ENCODE assay signal across 8 cellular contexts in genomic region chr12:67710582-67710981, GRCh38.
A peak's percentile ranks its signal among the peaks of the same experiment; 100 is the strongest.
DNase-seq lines count a peak whose midpoint lies in the region; ATAC-seq and TF ChIP-seq lines count a peak whose summit lies in the region.

No MANE protein-coding gene starts in this region.

- DNase-seq in Karpas-422 = no peak
- peak; percentile 82 for DNase-seq in hepatocyte (ENCODE audit: low spot score)
- no peak for DNase-seq in NCI-H2081 (lab: John Stamatoyannopoulos, UW)
- no peak for DNase-seq in OCI-LY7 (ENCODE audit: low spot score)
- DNase-seq in activated CD4-positive, CD25-positive, alpha-beta regulatory T cell (lab: John Stamatoyannopoulos, UW) = no peak
- DNase-seq in UCSD-AML1 (lab: John Stamatoyannopoulos, UW; ENCODE audit: unreplicated experiment) = no peak

- TF ChIP-seq CTCF in hepatocyte (IDR thresholded peaks at IDR 0.05; ENCODE audit: poor library complexity) = no peak
- no peak for TF ChIP-seq CTCF in OCI-LY7 (conservative IDR thresholded peaks at IDR 0.05; ENCODE audit: low read length)

- peak; percentile 82 for ATAC-seq in GM18499 (IDR thresholded peaks at IDR 0.05; ENCODE audit: insufficient read depth, unreplicated experiment)
- peak; percentile 97 for ATAC-seq in GM21825 (IDR thresholded peaks at IDR 0.05; ENCODE audit: unreplicated experiment)

- 30% methylated on average over 3 of the region's 3 CpGs for WGBS in hepatocyte (ENCODE audit: low lambda C conversion rate, missing lambda C conversion rate)

- POLR2A ChIA-PET in OCI-LY7 (lab: Charles Lee) = no interaction called here

- H4K20me1 ChIP-seq in Karpas-422 (ENCODE audit: insufficient read depth, low read depth, low read length) (no peaks in the 10 kb centered on the region), hepatocyte (ENCODE audit: insufficient read depth, poor library complexity, severe bottlenecking) (no peaks in the 10 kb centered on the region), OCI-LY7 (ENCODE audit: insufficient read depth, low read length) (no peaks in the 10 kb centered on the region)

- H3K9me2 ChIP-seq in Karpas-422 (replicated peaks; ENCODE audit: insufficient read depth, low read length) = no peaks in the 10 kb centered on the region
- H3K9me2 ChIP-seq in hepatocyte (replicated peaks; ENCODE audit: insufficient read depth) = no peaks in the 10 kb centered on the region
- no peaks in the 10 kb centered on the region for H3K9me2 ChIP-seq in OCI-LY7 (ENCODE audit: insufficient read depth, low read length)

- CTCF ChIA-PET in OCI-LY7 (lab: Charles Lee; ENCODE audit: unreplicated experiment) = no interaction called here

- intact Hi-C loops in OCI-LY7 (cut with micrococcal nuclease; ENCODE audit: unreplicated experiment) = no loop called here

- H3K4me3 ChIP-seq in Karpas-422 (ENCODE audit: low read length) (no peak overlapping the region), hepatocyte (no peak overlapping the region), OCI-LY7 (ENCODE audit: low read depth, low read length, poor library complexity, severe bottlenecking) (no peak overlapping the region)

- H3K36me3 ChIP-seq in Karpas-422 (ENCODE audit: insufficient read depth, low read length) (no peaks in the 10 kb centered on the region), hepatocyte (replicated peaks; ENCODE audit: insufficient read depth, low read depth) (no peaks in the 10 kb centered on the region), OCI-LY7 (ENCODE audit: insufficient read depth, low read length) (no peaks in the 10 kb centered on the region)

- H3K27me3 ChIP-seq in Karpas-422 (ENCODE audit: low read length) = no peaks in the 10 kb centered on the region
- H3K27me3 ChIP-seq in hepatocyte = no peaks in the 10 kb centered on the region

- H3K9me3 ChIP-seq in Karpas-422 (ENCODE audit: low read length) (no peaks in the 10 kb centered on the region), hepatocyte (ENCODE audit: low read depth) (no peaks in the 10 kb centered on the region), OCI-LY7 (ENCODE audit: low read length) (no peaks in the 10 kb centered on the region)

- no peak overlapping the region for H3K4me2 ChIP-seq in Karpas-422 (ENCODE audit: low read depth, low read length, poor library complexity, severe bottlenecking)
- peak overlapping the region; percentile 39 for H3K4me2 ChIP-seq in hepatocyte
- no peak overlapping the region for H3K4me2 ChIP-seq in OCI-LY7 (ENCODE audit: low read length)

- H3K4me1 ChIP-seq in Karpas-422 (ENCODE audit: low read length) = peaks cover 18% of the 10 kb centered on the region
- peaks cover 31% of the 10 kb centered on the region for H3K4me1 ChIP-seq in hepatocyte (ENCODE audit: insufficient read depth)
- no peaks in the 10 kb centered on the region for H3K4me1 ChIP-seq in OCI-LY7 (ENCODE audit: insufficient read depth, low read length, poor library complexity, severe bottlenecking)

- H3K79me2 ChIP-seq in Karpas-422 (ENCODE audit: low read length) = no peaks in the 10 kb centered on the region
- H3K79me2 ChIP-seq in hepatocyte = no peaks in the 10 kb centered on the region
- H3K79me2 ChIP-seq in OCI-LY7 (ENCODE audit: insufficient read depth, low read depth, low read length) = no peaks in the 10 kb centered on the region

- no TSS peak for BruUV-seq in OCI-LY7 (replicated peaks; lab: Mats Ljungman, UMichigan)

- H3K27ac ChIP-seq in Karpas-422 (ENCODE audit: low read length) = no peak overlapping the region
- peak overlapping the region; percentile 81 for H3K27ac ChIP-seq in hepatocyte
- H3K27ac ChIP-seq in OCI-LY7 (ENCODE audit: low read depth, low read length, poor library complexity, severe bottlenecking) = no peak overlapping the region

- no peak overlapping the region for H3K9ac ChIP-seq in Karpas-422 (ENCODE audit: low read length)

- H2AFZ ChIP-seq in Karpas-422 (ENCODE audit: low read length) = 0 out of 2 replicates have a peak overlapping the region, but pooled peaks have one; percentile 15
- H2AFZ ChIP-seq in hepatocyte = no peak overlapping the region
- no peak overlapping the region for H2AFZ ChIP-seq in OCI-LY7 (ENCODE audit: low read length)
